10 cellular contexts compared by ENCODE assay signal in genomic region chr2:224518806-224519580, GRCh38.
DNase-seq lines count a peak whose midpoint lies in the region; ATAC-seq, FAIRE-seq and TF ChIP-seq lines count a peak whose summit lies in the region.
"Had no signal": no experiment of that assay in that cellular context is flagged by ENCODE, and none has a peak within 500 bp of the region (broad histone marks: within the 10 kb centered on the region; RNA-seq: fewer than 3 reads in every experiment).

No MANE protein-coding gene starts in this region.

- TF ChIP-seq CTCF in HFFc6 (IDR thresholded peaks at IDR 0.05), result no peak
- no peak for TF ChIP-seq CTCF in testis (IDR thresholded peaks at IDR 0.05)
- no peak for TF ChIP-seq CTCF in kidney (IDR thresholded peaks at IDR 0.05; ENCODE audit: borderline replicate concordance, extremely low read depth, insufficient read depth)

- H3K4me1 ChIP-seq in adipocyte (ENCODE audit: control insufficient read depth, insufficient read depth, low read length), result peaks cover 49% of the 10 kb centered on the region
- H3K4me1 ChIP-seq in testis, result no peaks in the 10 kb centered on the region
- H3K4me1 ChIP-seq in kidney (ENCODE audit: control insufficient read depth in 1 of 2, insufficient read depth in 1 of 2, low read depth in 1 of 2, low read length in 2 of 2), result peaks cover 4 to 6% of the 10 kb centered on the region in 2 donors

- intact Hi-C loops in testis (cut with DNase I; ENCODE audit: low total_unique reads), result no loop called here
- intact Hi-C loops in kidney (cut with DNase I), result no loop called here

- H3K36me3 ChIP-seq in adipocyte (ENCODE audit: control insufficient read depth, insufficient read depth, low read length, severe bottlenecking) (peaks cover 3% of the 10 kb centered on the region), testis (ENCODE audit: low read depth, missing control alignments) (no peaks in the 10 kb centered on the region), kidney (ENCODE audit: control insufficient read depth in 1 of 2, insufficient read depth in 2 of 2, low read length in 2 of 2) (no peaks in the 10 kb centered on the region)

- H3K27ac ChIP-seq in testis, result no peak overlapping the region
- no peak overlapping the region for H3K27ac ChIP-seq in kidney (ENCODE audit: low read depth in 2 of 2, low read length in 2 of 2)

- FAIRE-seq in kidney (lab: Jason Lieb, UNC), result no peak

- H3K9ac ChIP-seq in adipocyte (ENCODE audit: low read length) (no peak overlapping the region), kidney (ENCODE audit: low read length in 2 of 2) (no peak overlapping the region)

- TF ChIP-seq POLR2A in testis (IDR thresholded peaks at IDR 0.05), result no peak

- H3K9me3 Mint-ChIP-seq in HFFc6, result no peaks in the 10 kb centered on the region
- H3K9me3 Mint-ChIP-seq: nephron had no signal

- DNase-seq in AG08396 (ENCODE audit: low spot score), result peak; percentile 33
- peak; percentile 79 for DNase-seq in HFFc6
- peak; percentile 76 for DNase-seq in adipocyte (ENCODE audit: low read depth)
- DNase-seq in hepatic stellate cell (ENCODE audit: low spot score), result peak; percentile 46
- DNase-seq in testis, result no peak
- no peak for DNase-seq in kidney
- DNase-seq: NCI-H2029 treated with DMSO at 0.1 percent for 48 hours had no signal

- WGBS in testis, 2 donors, result 93 to 96% methylated on average over 4 of the region's 4 CpGs

- peaks cover 17% of the 10 kb centered on the region for H3K36me3 Mint-ChIP-seq in HFFc6 (ENCODE audit: low read depth)

- H3K4me3 ChIP-seq in adipocyte (ENCODE audit: low read length) (no peak overlapping the region), testis (no peak overlapping the region), kidney (ENCODE audit: low read length in 2 of 2) (no peak overlapping the region)

- H3K27me3 Mint-ChIP-seq in HFFc6 (ENCODE audit: insufficient read depth), result no peaks in the 10 kb centered on the region

- peak overlapping the region; percentile 27 for H3K4me3 Mint-ChIP-seq in HFFc6
- H3K4me3 Mint-ChIP-seq: nephron had no signal

- no peaks in the 10 kb centered on the region for H3K9me3 ChIP-seq in adipocyte (ENCODE audit: control insufficient read depth, low read length)
- H3K9me3 ChIP-seq in testis, result no peaks in the 10 kb centered on the region
- no peaks in the 10 kb centered on the region for H3K9me3 ChIP-seq in kidney (ENCODE audit: control insufficient read depth in 1 of 2, low read length in 2 of 2)

- peaks cover 60% of the 10 kb centered on the region for H3K4me1 Mint-ChIP-seq in HFFc6 (ENCODE audit: low read depth)

- ATAC-seq in GM21367 (IDR thresholded peaks at IDR 0.05; ENCODE audit: unreplicated experiment) (no peak), GM21381 (IDR thresholded peaks at IDR 0.05; ENCODE audit: unreplicated experiment) (no peak)

- peak overlapping the region; percentile 47 for H3K27ac Mint-ChIP-seq in HFFc6
- H3K27ac Mint-ChIP-seq: nephron had no signal

- H3K27me3 ChIP-seq in adipocyte (replicated peaks; ENCODE audit: control insufficient read depth, insufficient read depth, low read length) (no peaks in the 10 kb centered on the region), testis (no peaks in the 10 kb centered on the region)

Comparison
In these comparisons a context has a peak if more than half of its experiments do, and no peak if none do; other contexts are left out.
1. DNase-seq: peak in AG08396 (single experiment), HFFc6 (single experiment), adipocyte (single experiment) and hepatic stellate cell (single experiment); none in testis (single experiment) and kidney (single experiment).